1 cellular context compared by ENCODE assay signal in genomic region chr5:31771045-31771444, GRCh38.
TF ChIP-seq lines count a peak whose summit lies in the region.

No MANE protein-coding gene starts in this region.

TF ChIP-seq in GM12878, 131 proteins besides CTCF, POLR2A, EP300 and RAD21 (continued from another document and continues in another):
- TF ChIP-seq ZBTB11 (CRISPR knock-in tag; IDR thresholded peaks at IDR 0.05) (no peak), WRNIP1 (IDR thresholded peaks at IDR 0.05; ENCODE audit: borderline replicate concordance, low read depth, low read length) (no peak), BHLHE40 (IDR thresholded peaks at IDR 0.05; ENCODE audit: borderline replicate concordance in 1 of 2, low read depth in 2 of 2, low read length in 1 of 2) (no peak), ZNF207 (IDR thresholded peaks at IDR 0.05; ENCODE audit: borderline replicate concordance) (no peak), LARP7 (IDR thresholded peaks at IDR 0.05) (no peak), HSF1 (IDR thresholded peaks at IDR 0.05; ENCODE audit: low read depth, low read length) (no peak), ZNF24 (IDR thresholded peaks at IDR 0.05) (no peak), MEF2B (IDR thresholded peaks at IDR 0.05; ENCODE audit: partially characterized antibody, poor library complexity, severe bottlenecking) (peak; percentile 44), POU2F2 (IDR thresholded peaks at IDR 0.05; ENCODE audit: borderline replicate concordance, low read depth, low read length) (peak; percentile 44; the same call in 1 of the 3 replicates), MEF2A (IDR thresholded peaks at IDR 0.05; ENCODE audit: insufficient read depth, low read depth, low read length) (peak; percentile 96), BCLAF1 (IDR thresholded peaks at IDR 0.05) (no peak), FOS (IDR thresholded peaks at IDR 0.05; ENCODE audit: borderline replicate concordance, extremely low read depth, insufficient read length) (no peak), CREM (IDR thresholded peaks at IDR 0.05; ENCODE audit: low read depth) (peak; percentile 76), HDGF (IDR thresholded peaks at IDR 0.05) (no peak), ELK1 (IDR thresholded peaks at IDR 0.05; ENCODE audit: low read depth, low read length) (no peak), TAF1 (IDR thresholded peaks at IDR 0.05; ENCODE audit: borderline replicate concordance, low read depth, low read length) (no peak), CBX5 (IDR thresholded peaks at IDR 0.05; ENCODE audit: low read depth) (peak; percentile 73; the same call in 1 of the 2 replicates), JUNB (IDR thresholded peaks at IDR 0.05) (peak; percentile 95), ATF3 (IDR thresholded peaks at IDR 0.05; ENCODE audit: borderline replicate concordance, extremely low read depth, low read depth, low read length) (no peak), BRCA1 (IDR thresholded peaks at IDR 0.05; ENCODE audit: low read depth, low read length) (no peak), ETV6 (conservative IDR thresholded peaks at IDR 0.05 in 1 of 2, IDR thresholded peaks at IDR 0.05 in 1 of 2; ENCODE audit: borderline replicate concordance in 1 of 2, low read depth in 1 of 2) (peak in 1 of 2 experiments; percentile 61; a peak in 1 of 4 replicates), CEBPB (IDR thresholded peaks at IDR 0.05; ENCODE audit: borderline replicate concordance in 1 of 2, low read depth in 2 of 2, low read length in 2 of 2) (0 out of 4 replicates have a peak, but pooled peaks of 1 of the 2 experiments have one; percentile 51), ATF7 (IDR thresholded peaks at IDR 0.05; ENCODE audit: low read depth) (no peak), GABPA (IDR thresholded peaks at IDR 0.05; ENCODE audit: low read depth) (0 out of 2 replicates have a peak, but pooled peaks have one; percentile 38), E4F1 (IDR thresholded peaks at IDR 0.05; ENCODE audit: borderline replicate concordance, partially characterized antibody) (no peak), MXI1 (IDR thresholded peaks at IDR 0.05; ENCODE audit: low read depth, low read length) (no peak), NFIC (IDR thresholded peaks at IDR 0.05; ENCODE audit: low read depth, low read length) (peak; percentile 89), NR2F1 (conservative IDR thresholded peaks at IDR 0.05) (no peak), ASH2L (IDR thresholded peaks at IDR 0.05; ENCODE audit: borderline replicate concordance, low read depth) (no peak), YY1 (IDR thresholded peaks at IDR 0.05; ENCODE audit: low read depth, low read length) (no peak), TCF7 (IDR thresholded peaks at IDR 0.05; ENCODE audit: borderline replicate concordance) (no peak), ZNF217 (IDR thresholded peaks at IDR 0.05) (no peak), ZNF622 (IDR thresholded peaks at IDR 0.05) (no peak), EED (IDR thresholded peaks at IDR 0.05; ENCODE audit: low read depth) (no peak), REST (IDR thresholded peaks at IDR 0.05; ENCODE audit: low read depth, low read length) (no peak), SUZ12 (IDR thresholded peaks at IDR 0.05; ENCODE audit: unreplicated experiment) (no peak), KDM1A (IDR thresholded peaks at IDR 0.05; ENCODE audit: borderline replicate concordance) (no peak), MLLT1 (IDR thresholded peaks at IDR 0.05) (no peak), ZBTB40 (IDR thresholded peaks at IDR 0.05; ENCODE audit: borderline replicate concordance) (no peak), NR2C2 (IDR thresholded peaks at IDR 0.05; ENCODE audit: borderline replicate concordance, control insufficient read depth, insufficient read length, low read depth) (no peak)
